Comparison of ENCODE assay signal across 20 cellular contexts in genomic region chr6:90896165-90896549, GRCh38.
"Had no signal": no experiment of that assay in that cellular context is flagged by ENCODE, and none has a peak within 500 bp of the region (broad histone marks: within the 10 kb centered on the region; RNA-seq: fewer than 3 reads in every experiment).

No MANE protein-coding gene starts in this region.

- H3K4me1 Mint-ChIP-seq: memory B cell; naive thymus-derived CD8-positive, alpha-beta T cell had no signal

- H3K79me2 ChIP-seq: hepatocyte had no signal

- H3K36me3 ChIP-seq: colonic mucosa, esophagus squamous epithelium, suprapubic skin, upper lobe of left lung had no signal

- DNase-seq: activated CD4-positive, alpha-beta T cell treated with anti-CD3 and anti-CD28 coated beads, Interleukin-2, amount 50 U/mL, for 1 hour; activated naive CD4-positive, alpha-beta T cell treated with anti-CD3 and anti-CD28 coated beads, Interleukin-2, amount 50 U/mL, for 16 hours; activated T-cell treated with anti-CD3 and anti-CD28 coated beads for 4 hours; caudate nucleus; colonic mucosa; effector CD4-positive, alpha-beta T cell; esophagus squamous epithelium; left ventricle myocardium superior; naive thymus-derived CD8-positive, alpha-beta T cell; nucleus accumbens; right cardiac atrium; small intestine; stimulated activated CD4-positive, alpha-beta T cell treated with anti-CD3 and anti-CD28 coated beads, Interleukin-4, amount 100 ng/mL, for 4 hours; stimulated activated CD8-positive, alpha-beta memory T cell treated with anti-CD3 and anti-CD28 coated beads, Interleukin-4, amount 100 ng/mL, for 48 hours; stimulated activated naive CD8-positive, alpha-beta T cell treated with anti-CD3 and anti-CD28 coated beads, Interleukin-15, Interleukin-2, amounts not matched to agents 100 U/mL and 50 U/mL, for 24 hours; upper lobe of left lung had no signal

- H2AFZ ChIP-seq: hepatocyte had no signal

- H3K27ac ChIP-seq: colonic mucosa, esophagus squamous epithelium, hepatocyte, suprapubic skin, upper lobe of left lung had no signal

- H3K9me3 ChIP-seq: colonic mucosa, esophagus squamous epithelium, suprapubic skin, upper lobe of left lung had no signal

- H3K27ac Mint-ChIP-seq: activated T-helper 2 cell treated with anti-CD3 and anti-CD28 coated beads, Interferon-gamma antibody, Interleukin-2, Interleukin-4, amounts not matched to agents 10 μg/mL and 5 μg/mL and 100 μg/mL, durations not matched to agents 14 hours and 24 hours and 36 hours; memory B cell; naive thymus-derived CD8-positive, alpha-beta T cell had no signal

- H3K4me3 Mint-ChIP-seq: memory B cell; naive thymus-derived CD8-positive, alpha-beta T cell had no signal

- H3K4me3 ChIP-seq: colonic mucosa, esophagus squamous epithelium, hepatocyte, suprapubic skin, upper lobe of left lung had no signal

- H3K4me1 ChIP-seq: colonic mucosa, suprapubic skin, upper lobe of left lung had no signal

- H3K36me3 Mint-ChIP-seq: memory B cell had no signal

- H3K9me3 Mint-ChIP-seq: activated T-helper 2 cell treated with anti-CD3 and anti-CD28 coated beads, Interferon-gamma antibody, Interleukin-2, Interleukin-4, amounts not matched to agents 10 μg/mL and 5 μg/mL and 100 μg/mL, durations not matched to agents 14 hours and 24 hours and 36 hours; memory B cell had no signal

- ATAC-seq: left ventricle myocardium superior; naive thymus-derived CD8-positive, alpha-beta T cell; right cardiac atrium; stimulated activated naive CD8-positive, alpha-beta T cell treated with anti-CD3 and anti-CD28 coated beads, Interleukin-15, Interleukin-2, amounts not matched to agents 100 U/mL and 50 U/mL, for 24 hours had no signal

- H3K27me3 ChIP-seq: colonic mucosa, esophagus squamous epithelium, hepatocyte, suprapubic skin, upper lobe of left lung had no signal

- H3K4me2 ChIP-seq: hepatocyte had no signal
